ENCODE assay signal across 8 cellular contexts in genomic region chr6:26204332-26205160, GRCh38.
DNase-seq lines count a peak whose midpoint lies in the region; ATAC-seq, FAIRE-seq and TF ChIP-seq lines count a peak whose summit lies in the region.

No MANE protein-coding gene starts in this region.

- peak; percentile 73 for DNase-seq in DMS79 treated with DMSO at 0.1 percent for 48 hours (lab: John Stamatoyannopoulos, UW)
- peak; percentile 98 for DNase-seq in LHCN-M2 (ENCODE audit: low read depth)
- peak; percentile 93 for DNase-seq in RCC 7860 (ENCODE audit: low spot score)
- DNase-seq in activated T-helper 2 cell treated with anti-CD3 and anti-CD28 coated beads, Interferon-gamma antibody, Interleukin-2, Interleukin-4, amounts not matched to agents 10 μg/mL and 5 μg/mL and 100 μg/mL, durations not matched to agents 14 hours and 24 hours and 36 hours (ENCODE audit: low spot score): peak; percentile 86
- DNase-seq in fibroblast of the conjunctiva (ENCODE audit: low read depth): peak; percentile 99
- peak; percentile 84 for DNase-seq in nephron progenitor cell
- peak; percentile 96 for DNase-seq in stromal cell of bone marrow (ENCODE audit: low read depth)

- H3K36me3 Mint-ChIP-seq in activated T-helper 2 cell treated with anti-CD3 and anti-CD28 coated beads, Interferon-gamma antibody, Interleukin-2, Interleukin-4, amounts not matched to agents 10 μg/mL and 5 μg/mL and 100 μg/mL, durations not matched to agents 14 hours and 24 hours and 36 hours (ENCODE audit: low read depth): no peaks in the 10 kb centered on the region
- no peaks in the 10 kb centered on the region for H3K36me3 Mint-ChIP-seq in nephron progenitor cell (ENCODE audit: low read depth)

- H3K9me3 Mint-ChIP-seq in activated T-helper 2 cell treated with anti-CD3 and anti-CD28 coated beads, Interferon-gamma antibody, Interleukin-2, Interleukin-4, amounts not matched to agents 10 μg/mL and 5 μg/mL and 100 μg/mL, durations not matched to agents 14 hours and 24 hours and 36 hours: no peaks in the 10 kb centered on the region
- no peaks in the 10 kb centered on the region for H3K9me3 Mint-ChIP-seq in nephron progenitor cell

- H3K4me1 Mint-ChIP-seq in activated T-helper 2 cell treated with anti-CD3 and anti-CD28 coated beads, Interferon-gamma antibody, Interleukin-2, Interleukin-4, amounts not matched to agents 10 μg/mL and 5 μg/mL and 100 μg/mL, durations not matched to agents 14 hours and 24 hours and 36 hours (ENCODE audit: low read depth): peaks cover 36% of the 10 kb centered on the region
- H3K4me1 Mint-ChIP-seq in nephron progenitor cell: peaks cover 33% of the 10 kb centered on the region

- intact Hi-C loops in activated T-helper 2 cell treated with anti-CD3 and anti-CD28 coated beads, Interferon-gamma antibody, Interleukin-2, Interleukin-4, amounts not matched to agents 10 μg/mL and 5 μg/mL and 100 μg/mL, durations not matched to agents 14 hours and 24 hours and 36 hours (cut with micrococcal nuclease): loop anchor here (1.0 kb wide), 1 partner anchor 12 kb away; a partner anchor contains a TSS

- no peaks in the 10 kb centered on the region for H3K27me3 Mint-ChIP-seq in activated T-helper 2 cell treated with anti-CD3 and anti-CD28 coated beads, Interferon-gamma antibody, Interleukin-2, Interleukin-4, amounts not matched to agents 10 μg/mL and 5 μg/mL and 100 μg/mL, durations not matched to agents 14 hours and 24 hours and 36 hours (ENCODE audit: low read depth)
- H3K27me3 Mint-ChIP-seq in nephron progenitor cell (ENCODE audit: low read depth, poor library complexity): peaks cover 8% of the 10 kb centered on the region

- ATAC-seq in GM21786 (IDR thresholded peaks at IDR 0.05; ENCODE audit: unreplicated experiment): peak; percentile 47

- TF ChIP-seq CTCF in nephron progenitor cell (IDR thresholded peaks at IDR 0.05): no peak

- no peak overlapping the region for H3K4me3 Mint-ChIP-seq in activated T-helper 2 cell treated with anti-CD3 and anti-CD28 coated beads, Interferon-gamma antibody, Interleukin-2, Interleukin-4, amounts not matched to agents 10 μg/mL and 5 μg/mL and 100 μg/mL, durations not matched to agents 14 hours and 24 hours and 36 hours (ENCODE audit: low read depth)
- H3K4me3 Mint-ChIP-seq in nephron progenitor cell: no peak overlapping the region

- peak; percentile 61 for FAIRE-seq in RCC 7860 (lab: Jason Lieb, UNC)

- no peak overlapping the region for H3K27ac Mint-ChIP-seq in activated T-helper 2 cell treated with anti-CD3 and anti-CD28 coated beads, Interferon-gamma antibody, Interleukin-2, Interleukin-4, amounts not matched to agents 10 μg/mL and 5 μg/mL and 100 μg/mL, durations not matched to agents 14 hours and 24 hours and 36 hours
- no peak overlapping the region for H3K27ac Mint-ChIP-seq in nephron progenitor cell

Comparison
In these comparisons a context has a peak if more than half of its experiments do, and no peak if none do; other contexts are left out.
1. Peak in every context shown above with its lines: DNase-seq and ATAC-seq.